11 cellular contexts compared by ENCODE assay signal in genomic region chr14:65410640-65411039, GRCh38. TPM values are rescaled to one million over a fixed set of nuclear protein-coding genes. Genes with fewer than 3 reads are reported as not detected.
DNase-seq lines count a peak whose midpoint lies in the region; ATAC-seq and TF ChIP-seq lines count a peak whose summit lies in the region.
"Had no signal": no experiment of that assay in that cellular context is flagged by ENCODE, and none has a peak within 500 bp of the region (broad histone marks: within the 10 kb centered on the region; RNA-seq: fewer than 3 reads in every experiment).

No MANE protein-coding gene starts in this region.

- no peaks in the 10 kb centered on the region for H3K9me3 ChIP-seq in iPS-20b (ENCODE audit: insufficient read depth, low read depth, low read length)
- H3K9me3 ChIP-seq in thoracic aorta, result no peaks in the 10 kb centered on the region

- TF ChIP-seq CTCF in VCaP (conservative IDR thresholded peaks at IDR 0.05) (no peak), thoracic aorta (IDR thresholded peaks at IDR 0.05) (no peak)

- no peaks in the 10 kb centered on the region for H3K27me3 ChIP-seq in iPS-20b (ENCODE audit: insufficient read depth, low read length)
- no peaks in the 10 kb centered on the region for H3K27me3 ChIP-seq in thoracic aorta (replicated peaks; ENCODE audit: insufficient read depth)

- no peak for ATAC-seq in activated T-cell treated with anti-CD3 and anti-CD28 coated beads, Interleukin-2, amount 50 U/mL, for 72 hours (replicated peaks in 1 of 2)
- no peak for ATAC-seq in thoracic aorta (ENCODE audit: insufficient number of reproducible peaks, low FRiP score, low read depth)
- ATAC-seq in GM18502 (IDR thresholded peaks at IDR 0.05; ENCODE audit: poor library complexity, unreplicated experiment), result no peak

- peak overlapping the region; percentile 72; the same call in 1 of the 2 replicates for H3K4me3 ChIP-seq in iPS-20b (ENCODE audit: low read length)
- H3K4me3 ChIP-seq in thoracic aorta, result no peak overlapping the region

- peaks cover 9% of the 10 kb centered on the region; the same call in 1 of the 2 replicates for H3K4me1 ChIP-seq in iPS-20b (ENCODE audit: insufficient read depth, low read length)
- peaks cover 8 to 12% of the 10 kb centered on the region in 2 donors for H3K4me1 ChIP-seq in thoracic aorta (ENCODE audit: control insufficient read depth in 1 of 2, low read depth in 2 of 2)

- H3K27ac ChIP-seq in VCaP (peak overlapping the region; percentile 94), iPS-20b (ENCODE audit: low read length) (no peak overlapping the region), thoracic aorta (peak overlapping the region; percentile 88 to 92)

- no peaks in the 10 kb centered on the region for H3K36me3 ChIP-seq in iPS-20b (ENCODE audit: insufficient read depth, low read depth, low read length)
- no peaks in the 10 kb centered on the region for H3K36me3 ChIP-seq in thoracic aorta

- peak overlapping the region; percentile 91 for H3K27ac Mint-ChIP-seq in activated T-cell treated with anti-CD3 and anti-CD28 coated beads, Interleukin-2, amount 50 U/mL, for 72 hours

- no peak for DNase-seq in activated T-cell treated with anti-CD3 and anti-CD28 coated beads, Interleukin-2, amount 50 U/mL, for 72 hours
- DNase-seq in activated T-cell treated with anti-CD3 and anti-CD28 coated beads for 4 hours (no peak), thoracic aorta (ENCODE audit: low spot score) (no peak), HK-2 (ENCODE audit: unreplicated experiment) (no peak), NCI-H1417 treated with DMSO at 0.1 percent for 48 hours (lab: John Stamatoyannopoulos, UW) (no peak)
- DNase-seq: activated CD4-positive, CD25-positive, alpha-beta regulatory T cell treated with anti-CD3 and anti-CD28 coated beads, Interleukin-2, amount 50 U/mL, for 72 hours; anterior cingulate cortex; NCI-H345 had no signal

- H3K36me3 Mint-ChIP-seq in activated T-cell treated with anti-CD3 and anti-CD28 coated beads, Interleukin-2, amount 50 U/mL, for 72 hours (ENCODE audit: insufficient read depth in 2 of 2), result no peaks in the 10 kb centered on the region

- no peaks in the 10 kb centered on the region for H3K9me3 Mint-ChIP-seq in activated T-cell treated with anti-CD3 and anti-CD28 coated beads, Interleukin-2, amount 50 U/mL, for 72 hours

- H3K9ac ChIP-seq in iPS-20b (ENCODE audit: low read depth, low read length), result no peak overlapping the region

- H3K27me3 Mint-ChIP-seq in activated T-cell treated with anti-CD3 and anti-CD28 coated beads, Interleukin-2, amount 50 U/mL, for 72 hours (ENCODE audit: low read depth), result no peaks in the 10 kb centered on the region

- H3K4me1 Mint-ChIP-seq in activated T-cell treated with anti-CD3 and anti-CD28 coated beads, Interleukin-2, amount 50 U/mL, for 72 hours (ENCODE audit: low read depth), result peaks cover 47% of the 10 kb centered on the region

- peak overlapping the region; percentile 98 to 99 for H3K4me3 Mint-ChIP-seq in activated T-cell treated with anti-CD3 and anti-CD28 coated beads, Interleukin-2, amount 50 U/mL, for 72 hours

RNA-seq across cellular contexts. Expression of gene FUT8, which starts 1.9 kb away (rescaled TPM):
- total RNA-seq in activated T-cell treated with anti-CD3 and anti-CD28 coated beads, Interleukin-2, amount 50 U/mL, for 72 hours, result 10 to 100 TPM; 49.6 to 59.8 TPM
- total RNA-seq in thoracic aorta, result 10 to 100 TPM; 22.3 to 23.4 TPM
